8 cellular contexts compared by ENCODE assay signal in genomic region chr11:3840289-3840869, GRCh38. TPM values are rescaled to one million over a fixed set of nuclear protein-coding genes. Genes with fewer than 3 reads are reported as not detected.
A peak's percentile ranks its signal among the peaks of the same experiment; 100 is the strongest.
DNase-seq lines count a peak whose midpoint lies in the region; ATAC-seq, FAIRE-seq and TF ChIP-seq lines count a peak whose summit lies in the region.

No MANE protein-coding gene starts in this region.

- no peak for TF ChIP-seq CTCF in OCI-LY3 (IDR thresholded peaks at IDR 0.05; ENCODE audit: low read depth, low read length)
- no peak for TF ChIP-seq CTCF in astrocyte (IDR thresholded peaks at IDR 0.05; ENCODE audit: insufficient read depth, low read depth, low read length)

- H3K4me1 ChIP-seq in OCI-LY3 (ENCODE audit: low read length) = peaks cover 42% of the 10 kb centered on the region
- H3K4me1 ChIP-seq in astrocyte (ENCODE audit: insufficient read depth, low read length) = peaks cover 18% of the 10 kb centered on the region

- ATAC-seq in GM21390 (IDR thresholded peaks at IDR 0.05; ENCODE audit: unreplicated experiment) (peak; percentile 14), GM18861 (IDR thresholded peaks at IDR 0.05; ENCODE audit: unreplicated experiment) (no peak)

- H3K4me2 ChIP-seq in OCI-LY3 (ENCODE audit: low read length) (peak overlapping the region; percentile 97), astrocyte (ENCODE audit: low read length) (peak overlapping the region; percentile 97)

- peak overlapping the region; percentile 15; the same call in 1 of the 2 replicates for H2AFZ ChIP-seq in OCI-LY3 (ENCODE audit: low read depth, low read length)
- no peak overlapping the region for H2AFZ ChIP-seq in astrocyte (ENCODE audit: low read depth, low read length)

- H3K27me3 ChIP-seq in OCI-LY3 (ENCODE audit: low read depth, low read length) (no peaks in the 10 kb centered on the region), astrocyte (ENCODE audit: insufficient read depth, low read length) (no peaks in the 10 kb centered on the region)

- H3K9me3 ChIP-seq in OCI-LY3 (ENCODE audit: insufficient read depth, low read length) = no peaks in the 10 kb centered on the region
- H3K9me3 ChIP-seq in astrocyte (ENCODE audit: insufficient read depth, low read depth, low read length) = no peaks in the 10 kb centered on the region
- H3K9me3 ChIP-seq in iPS-18c (ENCODE audit: control insufficient read depth, insufficient read depth, low read length) = no peaks in the 10 kb centered on the region

- H3K36me3 Mint-ChIP-seq in astrocyte (ENCODE audit: low read depth, unreplicated experiment) = peaks cover 6% of the 10 kb centered on the region

- H3K36me3 ChIP-seq in OCI-LY3 (replicated peaks; ENCODE audit: low read depth, low read length) (peaks cover 21% of the 10 kb centered on the region), astrocyte (ENCODE audit: insufficient read depth, low read length) (no peaks in the 10 kb centered on the region)

- DNase-seq in astrocyte (ENCODE audit: low read depth) (no peak), GM19239 (ENCODE audit: insufficient read length, low spot score) (no peak), NCI-H1417 treated with DMSO at 0.1 percent for 48 hours (lab: John Stamatoyannopoulos, UW) (no peak)
- peak; percentile 57 for DNase-seq in stimulated activated CD8-positive, alpha-beta memory T cell treated with anti-CD3 and anti-CD28 coated beads, Interleukin-4, amount 100 ng/mL, for 48 hours

- H3K27me3 Mint-ChIP-seq in astrocyte (ENCODE audit: low read depth, unreplicated experiment) = no peaks in the 10 kb centered on the region

- H3K27ac ChIP-seq in OCI-LY3 (ENCODE audit: low read length) = peak overlapping the region; percentile 85
- peak overlapping the region; percentile 47 for H3K27ac ChIP-seq in astrocyte (ENCODE audit: low read depth, low read length)

- peaks cover 53% of the 10 kb centered on the region for H3K79me2 ChIP-seq in OCI-LY3 (ENCODE audit: low read length)
- peaks cover 56% of the 10 kb centered on the region for H3K79me2 ChIP-seq in astrocyte (ENCODE audit: insufficient read depth, low read length)

- peak overlapping the region; percentile 89 for H3K4me3 Mint-ChIP-seq in astrocyte (ENCODE audit: unreplicated experiment)

- H3K9ac ChIP-seq in OCI-LY3 (ENCODE audit: low read length) (peak overlapping the region; percentile 96), astrocyte (ENCODE audit: low read length) (peak overlapping the region; percentile 89)

- no peaks in the 10 kb centered on the region for H3K9me3 Mint-ChIP-seq in astrocyte (ENCODE audit: unreplicated experiment)

- H3K27ac Mint-ChIP-seq in astrocyte (ENCODE audit: unreplicated experiment) = no peak overlapping the region

- H3K4me1 Mint-ChIP-seq in astrocyte (ENCODE audit: low read depth, unreplicated experiment) = peaks cover 28% of the 10 kb centered on the region

- peaks cover 44% of the 10 kb centered on the region for H4K20me1 ChIP-seq in OCI-LY3 (ENCODE audit: insufficient read depth, low read length)
- peaks cover 45% of the 10 kb centered on the region for H4K20me1 ChIP-seq in astrocyte (ENCODE audit: insufficient read depth, low read length)

- H3K4me3 ChIP-seq in OCI-LY3 (ENCODE audit: low read length) (peak overlapping the region; percentile 95), astrocyte (ENCODE audit: insufficient read depth, low read depth, low read length) (peak overlapping the region; percentile 82), iPS-18c (ENCODE audit: insufficient read depth, low read depth, low read length) (peak overlapping the region; percentile 78)

- FAIRE-seq in astrocyte (lab: Jason Lieb, UNC) (no peak), GM19239 (lab: Jason Lieb, UNC) (no peak)

RNA-seq across cellular contexts. Expression of gene RHOG, which starts 0.4 kb away (rescaled TPM):
- 54.5 and 54.7 TPM in 2 replicates for total RNA-seq in astrocyte

RNA-seq across cellular contexts. Expression of gene STIM1, which starts 15.1 kb away (rescaled TPM):
- total RNA-seq in astrocyte = 42.9 and 49.3 TPM in 2 replicates

RNA-seq across cellular contexts. Expression of gene PGAP2, which starts 32.0 kb away (rescaled TPM):
- 22.4 and 22.5 TPM in 2 replicates for total RNA-seq in astrocyte

RNA-seq across cellular contexts. Expression of gene NUP98, which starts 43.0 kb away (rescaled TPM):
- 81.2 and 84.2 TPM in 2 replicates for total RNA-seq in astrocyte
